In the genomic region with DNA sequence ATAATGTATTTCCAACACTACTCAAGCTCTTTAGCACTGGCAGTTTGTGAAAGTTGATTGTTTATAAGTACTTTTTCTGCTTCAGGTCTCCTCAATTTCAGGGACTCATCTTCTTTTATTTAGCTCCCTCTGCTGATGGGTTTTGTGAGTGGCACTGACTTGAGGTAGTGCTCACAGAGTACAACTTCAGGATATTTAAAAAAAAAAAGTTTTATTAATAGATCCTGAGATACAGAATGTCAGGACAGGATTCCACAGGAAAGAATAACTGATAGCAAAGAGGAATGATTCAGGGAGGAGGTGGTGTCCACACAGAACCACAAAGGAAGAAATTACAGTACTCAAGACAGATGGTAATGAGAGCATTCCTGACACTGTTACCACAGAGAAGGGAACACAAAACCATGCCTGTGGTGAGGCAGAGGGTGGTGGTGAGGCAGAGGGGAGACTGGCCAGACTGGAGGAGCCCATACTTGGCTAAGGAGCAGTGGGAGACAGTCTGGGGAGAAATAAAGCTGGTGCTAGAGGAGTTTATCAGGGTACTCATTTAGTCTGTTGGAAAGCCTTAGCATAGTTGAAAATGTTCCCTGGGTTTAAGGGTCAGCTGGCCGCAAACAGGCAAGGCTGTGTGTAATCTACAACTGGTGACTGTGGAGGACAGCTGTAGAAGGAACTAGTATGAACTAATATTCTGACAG, we compare ENCODE assay signal across 8 cellular contexts.
DNase-seq lines count a peak whose midpoint lies in the region; ATAC-seq and TF ChIP-seq lines count a peak whose summit lies in the region.

No MANE protein-coding gene starts in this region.

- no peaks in the 10 kb centered on the region for H3K27me3 Mint-ChIP-seq in activated naive CD8-positive, alpha-beta T cell treated with anti-CD3 and anti-CD28 coated beads for 36 hours

- H3K27ac Mint-ChIP-seq in activated naive CD8-positive, alpha-beta T cell treated with anti-CD3 and anti-CD28 coated beads for 36 hours, result no peak overlapping the region

- no peak for ATAC-seq in HG02798 (IDR thresholded peaks at IDR 0.05; ENCODE audit: poor library complexity, unreplicated experiment)

- H3K4me1 Mint-ChIP-seq in activated naive CD8-positive, alpha-beta T cell treated with anti-CD3 and anti-CD28 coated beads for 36 hours, result peaks cover 2% of the 10 kb centered on the region

- peaks cover 2% of the 10 kb centered on the region for H3K36me3 Mint-ChIP-seq in activated naive CD8-positive, alpha-beta T cell treated with anti-CD3 and anti-CD28 coated beads for 36 hours

- DNase-seq in CD1c-positive myeloid dendritic cell (ENCODE audit: extremely low spot score) (peak; percentile 51), NCI-H2081 (lab: John Stamatoyannopoulos, UW) (peak; percentile 53 to 79), glomerular endothelial cell (ENCODE audit: extremely low read depth, low read depth, low spot score) (peak; percentile 44), pons (ENCODE audit: low spot score) (peak; percentile 95)
- peak; percentile 5 for DNase-seq in activated naive CD8-positive, alpha-beta T cell treated with anti-CD3 and anti-CD28 coated beads for 36 hours
- DNase-seq in NK-92 treated with Interleukin-12 subunit alpha and Interleukin-12 subunit beta, amount 100 ng/mL, for 24 hours (lab: John Stamatoyannopoulos, UW), result no peak

- H3K9me3 Mint-ChIP-seq in activated naive CD8-positive, alpha-beta T cell treated with anti-CD3 and anti-CD28 coated beads for 36 hours, result no peaks in the 10 kb centered on the region

- TF ChIP-seq CTCF in GM12873 (IDR thresholded peaks at IDR 0.05; ENCODE audit: insufficient read depth, low read depth, low read length, missing control alignments), result peak; percentile 54

- no peak overlapping the region for H3K4me3 Mint-ChIP-seq in activated naive CD8-positive, alpha-beta T cell treated with anti-CD3 and anti-CD28 coated beads for 36 hours
